In the genomic region with DNA sequence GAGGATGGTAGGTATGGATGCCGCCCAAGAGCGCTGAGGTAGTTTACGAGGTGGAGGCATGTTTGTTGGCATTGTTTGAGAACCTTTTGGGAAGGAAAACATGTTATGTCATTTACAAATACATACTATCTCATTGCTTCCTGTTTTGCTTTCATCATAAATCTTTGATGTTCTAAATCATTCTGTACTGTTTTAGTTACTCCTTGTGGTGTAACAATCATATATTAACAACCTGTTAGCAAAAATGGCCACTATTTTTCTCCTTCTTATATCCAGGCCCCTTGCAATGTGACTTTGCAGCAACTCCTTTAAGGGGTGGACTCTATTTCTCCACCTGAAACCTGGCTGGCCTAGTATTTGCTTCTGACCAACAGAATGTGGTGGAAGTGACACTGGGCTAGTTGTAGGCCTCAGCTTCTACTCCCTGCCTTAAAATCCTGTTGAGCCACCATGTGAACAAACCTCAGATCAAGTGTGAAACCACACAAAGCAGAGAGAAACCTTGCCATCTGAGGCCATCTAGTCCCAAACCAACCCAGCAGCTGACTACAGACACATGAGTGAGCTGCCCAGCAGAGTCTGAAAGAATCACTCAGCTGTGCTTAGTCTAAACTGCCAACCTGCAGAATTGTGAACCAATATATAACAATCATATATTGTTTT, we compare ENCODE assay signal across 25 cellular contexts. TPM values are rescaled to one million over a fixed set of nuclear protein-coding genes. Genes with fewer than 3 reads are reported as not detected.
DNase-seq lines count a peak whose midpoint lies in the region; ATAC-seq lines count a peak whose summit lies in the region.
"Had no signal": no experiment of that assay in that cellular context is flagged by ENCODE, and none has a peak within 500 bp of the region (broad histone marks: within the 10 kb centered on the region; RNA-seq: fewer than 3 reads in every experiment).

No MANE protein-coding gene starts in this region.

- DNase-seq in activated naive CD4-positive, alpha-beta T cell treated with anti-CD3 and anti-CD28 coated beads, Interleukin-2, amount 50 U/mL, for 16 hours: no peak
- no peak for DNase-seq in activated CD4-positive, alpha-beta memory T cell treated with anti-CD3 and anti-CD28 coated beads for 36 hours
- DNase-seq in stimulated activated effector memory CD8-positive, alpha-beta T cell treated with anti-CD3 and anti-CD28 coated beads, Interleukin-12 subunit alpha, Interleukin-12 subunit beta, amount 100 ng/mL, for 72 hours (ENCODE audit: low spot score in 2 of 2): no peak
- DNase-seq in NCI-H510A (lab: John Stamatoyannopoulos, UW): no peak
- no peak for DNase-seq in NCI-H187 (lab: John Stamatoyannopoulos, UW)
- DNase-seq: activated naive CD4-positive, alpha-beta T cell treated with anti-CD3 and anti-CD28 coated beads for 36 hours; body of pancreas; GM23248; left cardiac atrium; NCI-H1436 treated with DMSO at 0.1 percent for 48 hours; NCI-H345; Right ventricle myocardium superior; stimulated activated CD4-positive, alpha-beta T cell treated with anti-CD3 and anti-CD28 coated beads, Interleukin-2, amount 100 ng/mL, for 24 hours; T-helper 1 cell had no signal

- H3K9me3 Mint-ChIP-seq in activated naive CD4-positive, alpha-beta T cell treated with anti-CD3 and anti-CD28 coated beads, Interleukin-2, amount 50 U/mL, for 24 hours: no peaks in the 10 kb centered on the region
- H3K9me3 Mint-ChIP-seq in activated CD4-positive, alpha-beta memory T cell treated with anti-CD3 and anti-CD28 coated beads for 36 hours: no peaks in the 10 kb centered on the region
- no peaks in the 10 kb centered on the region for H3K9me3 Mint-ChIP-seq in stimulated activated effector memory CD8-positive, alpha-beta T cell treated with anti-CD3 and anti-CD28 coated beads, Interleukin-12 subunit alpha, Interleukin-12 subunit beta, amount 100 ng/mL, for 72 hours
- H3K9me3 Mint-ChIP-seq: activated naive CD4-positive, alpha-beta T cell treated with anti-CD3 and anti-CD28 coated beads for 36 hours; WTC11 had no signal

- H3K27me3 Mint-ChIP-seq in activated naive CD4-positive, alpha-beta T cell treated with anti-CD3 and anti-CD28 coated beads, Interleukin-2, amount 50 U/mL, for 24 hours: no peaks in the 10 kb centered on the region
- no peaks in the 10 kb centered on the region for H3K27me3 Mint-ChIP-seq in activated CD4-positive, alpha-beta memory T cell treated with anti-CD3 and anti-CD28 coated beads for 36 hours

- intact Hi-C loops in activated CD4-positive, alpha-beta memory T cell treated with anti-CD3 and anti-CD28 coated beads for 36 hours (cut with micrococcal nuclease): no loop called here

- peak; percentile 61 for ATAC-seq in GM21786 (IDR thresholded peaks at IDR 0.05; ENCODE audit: unreplicated experiment)
- ATAC-seq in stimulated activated effector memory CD8-positive, alpha-beta T cell treated with anti-CD3 and anti-CD28 coated beads, Interleukin-12 subunit alpha, Interleukin-12 subunit beta, amount 100 ng/mL, for 72 hours: peak; percentile 63
- ATAC-seq in GM21737 (IDR thresholded peaks at IDR 0.05; ENCODE audit: unreplicated experiment): no peak
- ATAC-seq: body of pancreas, left cardiac atrium, sciatic nerve had no signal

- H3K4me3 Mint-ChIP-seq in activated naive CD4-positive, alpha-beta T cell treated with anti-CD3 and anti-CD28 coated beads, Interleukin-2, amount 50 U/mL, for 24 hours: no peak overlapping the region
- no peak overlapping the region for H3K4me3 Mint-ChIP-seq in activated CD4-positive, alpha-beta memory T cell treated with anti-CD3 and anti-CD28 coated beads for 36 hours
- H3K4me3 Mint-ChIP-seq in stimulated activated effector memory CD8-positive, alpha-beta T cell treated with anti-CD3 and anti-CD28 coated beads, Interleukin-12 subunit alpha, Interleukin-12 subunit beta, amount 100 ng/mL, for 72 hours: no peak overlapping the region
- H3K4me3 Mint-ChIP-seq: activated naive CD4-positive, alpha-beta T cell treated with anti-CD3 and anti-CD28 coated beads for 36 hours; CD14-positive monocyte; WTC11 had no signal

- H3K36me3 Mint-ChIP-seq in activated naive CD4-positive, alpha-beta T cell treated with anti-CD3 and anti-CD28 coated beads, Interleukin-2, amount 50 U/mL, for 24 hours: peaks cover 5% of the 10 kb centered on the region
- peaks cover 24% of the 10 kb centered on the region for H3K36me3 Mint-ChIP-seq in activated CD4-positive, alpha-beta memory T cell treated with anti-CD3 and anti-CD28 coated beads for 36 hours
- H3K36me3 Mint-ChIP-seq in stimulated activated effector memory CD8-positive, alpha-beta T cell treated with anti-CD3 and anti-CD28 coated beads, Interleukin-12 subunit alpha, Interleukin-12 subunit beta, amount 100 ng/mL, for 72 hours: peaks cover 94% of the 10 kb centered on the region

- H3K4me1 Mint-ChIP-seq in activated naive CD4-positive, alpha-beta T cell treated with anti-CD3 and anti-CD28 coated beads, Interleukin-2, amount 50 U/mL, for 24 hours: no peaks in the 10 kb centered on the region
- no peaks in the 10 kb centered on the region for H3K4me1 Mint-ChIP-seq in activated CD4-positive, alpha-beta memory T cell treated with anti-CD3 and anti-CD28 coated beads for 36 hours (ENCODE audit: low read depth)
- peaks cover 15% of the 10 kb centered on the region for H3K4me1 Mint-ChIP-seq in stimulated activated effector memory CD8-positive, alpha-beta T cell treated with anti-CD3 and anti-CD28 coated beads, Interleukin-12 subunit alpha, Interleukin-12 subunit beta, amount 100 ng/mL, for 72 hours
- H3K4me1 Mint-ChIP-seq: CD14-positive monocyte, WTC11 had no signal

- H3K27ac Mint-ChIP-seq in activated naive CD4-positive, alpha-beta T cell treated with anti-CD3 and anti-CD28 coated beads, Interleukin-2, amount 50 U/mL, for 24 hours: peak overlapping the region; percentile 79
- H3K27ac Mint-ChIP-seq in activated CD4-positive, alpha-beta memory T cell treated with anti-CD3 and anti-CD28 coated beads for 36 hours: peak overlapping the region; percentile 42
- peak overlapping the region; percentile 72 for H3K27ac Mint-ChIP-seq in stimulated activated effector memory CD8-positive, alpha-beta T cell treated with anti-CD3 and anti-CD28 coated beads, Interleukin-12 subunit alpha, Interleukin-12 subunit beta, amount 100 ng/mL, for 72 hours
- H3K27ac Mint-ChIP-seq: activated naive CD4-positive, alpha-beta T cell treated with anti-CD3 and anti-CD28 coated beads for 36 hours; WTC11 had no signal

- CTCF ChIA-PET in activated CD4-positive, alpha-beta memory T cell treated with anti-CD3 and anti-CD28 coated beads for 36 hours (lab: Charles Lee): interaction anchor here (1.4 to 1.6 kb wide), 2 partner anchors 12 to 131 kb away, joined by 8 to 10 read pairs; no protein-coding TSS in a partner anchor

- POLR2A ChIA-PET in activated CD4-positive, alpha-beta memory T cell treated with anti-CD3 and anti-CD28 coated beads for 36 hours (lab: Charles Lee): no interaction called here

RNA-seq across cellular contexts. Expression of a gene that starts 15.8 kb away (rescaled TPM):
- 10 to 100 TPM; 20.2 to 20.5 TPM for total RNA-seq in activated CD4-positive, alpha-beta memory T cell treated with anti-CD3 and anti-CD28 coated beads for 36 hours

RNA-seq across cellular contexts. Expression of a gene that starts 40.0 kb away (rescaled TPM):
- total RNA-seq in activated CD4-positive, alpha-beta memory T cell treated with anti-CD3 and anti-CD28 coated beads for 36 hours: not detected
- total RNA-seq: activated naive CD4-positive, alpha-beta T cell treated with anti-CD3 and anti-CD28 coated beads for 36 hours; body of pancreas; endothelial cell of umbilical vein; fibroblast of villous mesenchyme; GM23248; HT-29; left cardiac atrium; LHCN-M2; omental fat pad; Right ventricle myocardium superior; sciatic nerve; WTC11 had no signal
